Comparison of ENCODE assay signal across 16 cellular contexts in the genomic region with DNA sequence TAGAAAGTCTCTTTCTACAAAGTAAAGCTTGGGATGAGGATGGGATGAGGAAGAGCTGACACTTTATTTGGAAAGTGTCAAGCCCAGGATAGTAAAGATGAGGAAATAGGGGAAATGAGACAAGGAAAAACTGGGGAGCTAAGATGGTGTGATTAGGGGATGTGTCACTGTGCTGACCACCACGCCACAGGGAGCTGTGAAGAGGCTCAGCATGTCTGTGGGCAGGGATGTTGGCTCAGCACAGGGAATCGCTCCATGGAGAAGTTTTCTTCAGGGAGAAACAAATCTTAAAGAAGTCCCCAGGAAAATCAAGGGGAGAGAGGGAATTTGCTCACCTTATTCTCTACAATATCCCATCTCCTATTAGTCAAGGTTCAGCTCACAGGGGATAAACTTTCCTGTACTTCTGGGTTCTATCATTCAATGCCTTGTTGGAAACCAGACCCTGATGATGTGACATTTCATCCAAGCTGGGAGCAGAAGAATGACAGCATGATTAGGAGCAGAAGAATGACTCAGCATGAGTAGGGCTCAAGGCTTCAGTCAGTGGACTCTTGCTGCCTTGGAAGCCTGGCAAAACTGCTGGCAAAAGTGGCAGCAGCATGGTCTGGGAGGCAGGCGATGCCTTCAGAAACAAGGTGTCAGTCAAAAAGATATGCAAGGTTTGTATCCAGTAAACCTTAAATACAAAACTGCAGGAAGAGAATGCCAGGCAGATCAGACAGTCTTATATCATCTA. TPM values are rescaled to one million over a fixed set of nuclear protein-coding genes. Genes with fewer than 3 reads are reported as not detected.
DNase-seq lines count a peak whose midpoint lies in the region; ATAC-seq, FAIRE-seq and TF ChIP-seq lines count a peak whose summit lies in the region.
"Had no signal": no experiment of that assay in that cellular context is flagged by ENCODE, and none has a peak within 500 bp of the region (broad histone marks: within the 10 kb centered on the region; RNA-seq: fewer than 3 reads in every experiment).

No MANE protein-coding gene starts in this region.

- H4K20me1 ChIP-seq in mammary epithelial cell (ENCODE audit: insufficient read depth, low read length) (no peaks in the 10 kb centered on the region), astrocyte (ENCODE audit: insufficient read depth, low read length) (no peaks in the 10 kb centered on the region)

- H2AFZ ChIP-seq in mammary epithelial cell (ENCODE audit: low read depth, low read length) (no peak overlapping the region), astrocyte (ENCODE audit: low read depth, low read length) (no peak overlapping the region)
- H2AFZ ChIP-seq: hepatocyte had no signal

- H3K36me3 ChIP-seq in mammary epithelial cell (ENCODE audit: insufficient read depth, low read length): no peaks in the 10 kb centered on the region
- H3K36me3 ChIP-seq in astrocyte (ENCODE audit: insufficient read depth, low read length): no peaks in the 10 kb centered on the region
- no peaks in the 10 kb centered on the region for H3K36me3 ChIP-seq in heart left ventricle
- H3K36me3 ChIP-seq: lower lobe of right lung, thoracic aorta had no signal

- H3K79me2 ChIP-seq in mammary epithelial cell (ENCODE audit: insufficient read depth, low read length): no peaks in the 10 kb centered on the region
- no peaks in the 10 kb centered on the region for H3K79me2 ChIP-seq in astrocyte (ENCODE audit: insufficient read depth, low read length)
- H3K79me2 ChIP-seq: hepatocyte had no signal

- H3K36me3 Mint-ChIP-seq in MCF 10A (ENCODE audit: insufficient read depth, unreplicated experiment): no peaks in the 10 kb centered on the region
- no peaks in the 10 kb centered on the region for H3K36me3 Mint-ChIP-seq in astrocyte (ENCODE audit: low read depth, unreplicated experiment)

- H3K4me3 Mint-ChIP-seq in MCF 10A (ENCODE audit: unreplicated experiment): no peak overlapping the region
- H3K4me3 Mint-ChIP-seq in astrocyte (ENCODE audit: unreplicated experiment): no peak overlapping the region
- H3K4me3 Mint-ChIP-seq: activated T-helper 1 cell treated with anti-CD3 and anti-CD28 coated beads, Interleukin-12 subunit alpha, Interleukin-12 subunit beta, Interleukin-2, Interleukin-4 antibody, amounts not matched to agents 30 ng/mL and 10 ng/mL and 1 ng/mL, durations not matched to agents 14 hours and 24 hours and 36 hours had no signal

- peak in 3 of 4 donors; percentile 14 to 73 (median 64) for ATAC-seq in heart left ventricle
- ATAC-seq: lower lobe of right lung had no signal

- no peaks in the 10 kb centered on the region for H3K27me3 ChIP-seq in mammary epithelial cell (ENCODE audit: insufficient read depth, low read length)
- H3K27me3 ChIP-seq in astrocyte (ENCODE audit: insufficient read depth, low read length): no peaks in the 10 kb centered on the region
- no peaks in the 10 kb centered on the region for H3K27me3 ChIP-seq in heart left ventricle
- H3K27me3 ChIP-seq: hepatocyte had no signal

- H3K4me3 ChIP-seq in mammary epithelial cell (replicated peaks in 1 of 3; ENCODE audit: insufficient read depth in 1 of 3, low read depth in 2 of 3, low read length in 3 of 3): no peak overlapping the region
- H3K4me3 ChIP-seq in astrocyte (ENCODE audit: insufficient read depth, low read depth, low read length): no peak overlapping the region
- H3K4me3 ChIP-seq in heart left ventricle: peak overlapping the region in 1 of 12 donors; percentile 49
- H3K4me3 ChIP-seq: hepatocyte, lower lobe of right lung, thoracic aorta had no signal

- no peaks in the 10 kb centered on the region for H3K9me3 ChIP-seq in mammary epithelial cell (replicated peaks; ENCODE audit: insufficient read depth, low read length)
- no peaks in the 10 kb centered on the region for H3K9me3 ChIP-seq in astrocyte (ENCODE audit: insufficient read depth, low read depth, low read length)
- no peaks in the 10 kb centered on the region for H3K9me3 ChIP-seq in heart left ventricle
- H3K9me3 ChIP-seq: lower lobe of right lung, thoracic aorta had no signal

- no peak for TF ChIP-seq CTCF in MCF 10A (IDR thresholded peaks at IDR 0.05; ENCODE audit: unreplicated experiment)
- no peak for TF ChIP-seq CTCF in mammary epithelial cell (conservative IDR thresholded peaks at IDR 0.05 in 1 of 2, IDR thresholded peaks at IDR 0.05 in 1 of 2; ENCODE audit: extremely low read depth in 1 of 2, insufficient read depth in 1 of 2, low read depth in 1 of 2, low read length in 2 of 2)
- no peak for TF ChIP-seq CTCF in astrocyte (IDR thresholded peaks at IDR 0.05; ENCODE audit: insufficient read depth, low read depth, low read length)
- no peak for TF ChIP-seq CTCF in heart left ventricle (IDR thresholded peaks at IDR 0.05)

- BruUV-seq in MCF 10A (replicated peaks; lab: Mats Ljungman, UMichigan): no TSS peak
- no TSS peak for BruUV-seq in mammary epithelial cell (replicated peaks; lab: Mats Ljungman, UMichigan)

- CTCF ChIA-PET in MCF 10A (lab: Yijun Ruan, JAX) (interaction anchor here (0.7 to 2.0 kb wide), 4 partner anchors 11 to 217 kb away, joined by 3 to 9 read pairs (median 4); no protein-coding TSS in a partner anchor), mammary epithelial cell (lab: Charles Lee; ENCODE audit: low non-redundant PET) (no interaction called here)

- no peak for TF ChIP-seq POLR2A in heart left ventricle (IDR thresholded peaks at IDR 0.05)

- in situ Hi-C loops in mammary epithelial cell (cut with MboI; ENCODE audit: low sequenced_read_pairs in 2 of 2): no loop called here

- H3K4me1 ChIP-seq in mammary epithelial cell (ENCODE audit: insufficient read depth, low read length) (peaks cover 3% of the 10 kb centered on the region), astrocyte (ENCODE audit: insufficient read depth, low read length) (peaks cover 12% of the 10 kb centered on the region), heart left ventricle (peaks cover 0 to 20% (median 1%) of the 10 kb centered on the region in 12 donors)

- H3K27ac ChIP-seq in mammary epithelial cell (ENCODE audit: insufficient read depth, low read depth, low read length) (no peak overlapping the region), astrocyte (ENCODE audit: low read depth, low read length) (no peak overlapping the region), heart left ventricle (peak overlapping the region in 11 of 12 donors; percentile 63 to 95 (median 85))
- H3K27ac ChIP-seq: hepatocyte, lower lobe of right lung, thoracic aorta had no signal

- dilution Hi-C loops in mammary epithelial cell (cut with HindIII; ENCODE audit: low sequenced_read_pairs): no loop called here

- peak; percentile 5 for DNase-seq in MCF 10A (ENCODE audit: unreplicated experiment)
- DNase-seq in mammary epithelial cell: no peak
- DNase-seq in astrocyte (ENCODE audit: low read depth): peak; percentile 22
- DNase-seq in heart left ventricle: peak in 3 of 5 donors; percentile 25 to 62 (median 59)
- DNase-seq in stromal cell of bone marrow (ENCODE audit: low read depth): peak; percentile 31
- DNase-seq in 8988T: no peak
- no peak for DNase-seq in urothelium cell line (ENCODE audit: low spot score)
- DNase-seq in OCI-M2 (lab: John Stamatoyannopoulos, UW; ENCODE audit: unreplicated experiment): no peak
- DNase-seq: activated CD4-positive, alpha-beta T cell treated with anti-CD3 and anti-CD28 coated beads for 4 hours; lower lobe of right lung; NCI-H1092 had no signal

- H3K4me2 ChIP-seq in mammary epithelial cell (ENCODE audit: insufficient read depth, low read depth, low read length): no peak overlapping the region
- H3K4me2 ChIP-seq in astrocyte (ENCODE audit: low read length): no peak overlapping the region
- H3K4me2 ChIP-seq: hepatocyte had no signal

- intact Hi-C loops in MCF 10A (cut with micrococcal nuclease): no loop called here
- intact Hi-C loops in mammary epithelial cell (cut with micrococcal nuclease): no loop called here
- intact Hi-C loops in heart left ventricle (cut with DNase I): no loop called here

- peak; percentile 58 for FAIRE-seq in astrocyte (lab: Jason Lieb, UNC)
- no peak for FAIRE-seq in urothelium cell line (lab: Jason Lieb, UNC)
- FAIRE-seq: D721Med had no signal

- no peak overlapping the region for H3K9ac ChIP-seq in mammary epithelial cell (ENCODE audit: insufficient read depth, low read length)
- H3K9ac ChIP-seq in astrocyte (ENCODE audit: low read length): no peak overlapping the region

- H3K9me3 Mint-ChIP-seq in MCF 10A (ENCODE audit: unreplicated experiment) (no peaks in the 10 kb centered on the region), astrocyte (ENCODE audit: unreplicated experiment) (peaks cover 3% of the 10 kb centered on the region)
- H3K9me3 Mint-ChIP-seq: activated T-helper 1 cell treated with anti-CD3 and anti-CD28 coated beads, Interleukin-12 subunit alpha, Interleukin-12 subunit beta, Interleukin-2, Interleukin-4 antibody, amounts not matched to agents 30 ng/mL and 10 ng/mL and 1 ng/mL, durations not matched to agents 14 hours and 24 hours and 36 hours had no signal

- H3K4me1 Mint-ChIP-seq in MCF 10A (ENCODE audit: insufficient read depth, unreplicated experiment): peaks cover 9% of the 10 kb centered on the region
- peaks cover 38% of the 10 kb centered on the region for H3K4me1 Mint-ChIP-seq in astrocyte (ENCODE audit: low read depth, unreplicated experiment)

- H3K27ac Mint-ChIP-seq in MCF 10A (ENCODE audit: low read depth, unreplicated experiment) (no peak overlapping the region), astrocyte (ENCODE audit: unreplicated experiment) (peak overlapping the region; percentile 48)
- H3K27ac Mint-ChIP-seq: activated T-helper 1 cell treated with anti-CD3 and anti-CD28 coated beads, Interleukin-12 subunit alpha, Interleukin-12 subunit beta, Interleukin-2, Interleukin-4 antibody, amounts not matched to agents 30 ng/mL and 10 ng/mL and 1 ng/mL, durations not matched to agents 14 hours and 24 hours and 36 hours had no signal

- WGBS in mammary epithelial cell (ENCODE audit: low coverage, missing lambda C conversion rate): 88% methylated on average over 2 of the region's 3 CpGs
- 63 to 78% (median 74%) methylated on average over 3 of the region's 3 CpGs for WGBS in heart left ventricle, 4 donors

- H3K27me3 Mint-ChIP-seq in MCF 10A (ENCODE audit: insufficient read depth, unreplicated experiment): no peaks in the 10 kb centered on the region
- H3K27me3 Mint-ChIP-seq in astrocyte (ENCODE audit: low read depth, unreplicated experiment): no peaks in the 10 kb centered on the region

- POLR2A ChIA-PET in MCF 10A (lab: Yijun Ruan, JAX): no interaction called here

RNA-seq across cellular contexts. Expression of a gene that starts 4.9 kb away (rescaled TPM):
- not detected in 2 replicates for total RNA-seq in MCF 10A (2022)
- total RNA-seq in mammary epithelial cell: not detected
- polyA plus RNA-seq in mammary epithelial cell: not detected
- polyA minus RNA-seq in mammary epithelial cell: not detected
- total RNA-seq in astrocyte: not detected in 2 replicates
- 100 to 1,000 TPM; 254 to 795 (median 317) TPM for total RNA-seq in heart left ventricle
- 100 to 1,000 TPM; 125 to 588 TPM for polyA plus RNA-seq in heart left ventricle
- total RNA-seq: activated T-helper 1 cell treated with anti-CD3 and anti-CD28 coated beads, Interleukin-12 subunit alpha, Interleukin-12 subunit beta, Interleukin-2, Interleukin-4 antibody, amounts not matched to agents 30 ng/mL and 10 ng/mL and 1 ng/mL, durations not matched to agents 14 hours and 24 hours and 36 hours; HT-29; lower lobe of right lung had no signal

RNA-seq across cellular contexts. Expression of a gene that starts 57.2 kb away (rescaled TPM):
- total RNA-seq in MCF 10A (2022): 8.7 and 10.0 TPM in 2 replicates
- total RNA-seq in mammary epithelial cell: 10 to 100 TPM; 22.6 to 84.0 TPM
- polyA plus RNA-seq in mammary epithelial cell: 7.6 TPM
- 10.5 TPM for polyA minus RNA-seq in mammary epithelial cell
- total RNA-seq in astrocyte: 38.8 and 43.5 TPM in 2 replicates
- total RNA-seq in heart left ventricle: 10 to 100 TPM; 18.8 to 39.6 (median 23.4) TPM
- 10 to 100 TPM in 1 of 2 donors, 1 to 10 TPM in 1; 4.1 to 16.7 TPM for polyA plus RNA-seq in heart left ventricle

Comparison
In these comparisons a context has a peak if more than half of its experiments do, and no peak if none do; other contexts are left out.
1. DNase-seq: peak in MCF 10A (single experiment), astrocyte (single experiment), heart left ventricle (3 of 5) and stromal cell of bone marrow (single experiment); none in mammary epithelial cell (single experiment), 8988T (single experiment), urothelium cell line (single experiment) and OCI-M2 (single experiment).
2. H3K27ac ChIP-seq: peak in heart left ventricle (11 of 12); none in mammary epithelial cell (single experiment) and astrocyte (single experiment).
3. RNA of a gene that starts 4.9 kb away (total RNA-seq): 254 to 795 TPM in heart left ventricle; not detected in astrocyte, not detected in MCF 10A and not detected in mammary epithelial cell; every median in the first group is over 100 times any median in the second.